ENCODE assay signal across 8 cellular contexts in the genomic region with DNA sequence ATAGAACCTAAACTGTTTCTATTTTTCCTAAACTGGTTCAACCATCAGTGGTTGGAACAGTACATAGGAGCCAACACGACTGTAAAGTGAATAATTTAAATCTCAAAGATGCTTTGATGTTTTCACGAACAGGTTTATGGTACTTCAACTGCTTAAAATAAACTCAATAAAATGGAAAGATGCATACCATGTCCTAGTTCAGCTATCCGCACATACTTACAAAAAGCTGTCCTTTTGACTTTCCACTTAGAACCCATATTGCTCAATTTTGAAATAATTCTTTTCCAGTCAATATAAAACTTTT. TPM values are rescaled to one million over a fixed set of nuclear protein-coding genes. Genes with fewer than 3 reads are reported as not detected.
DNase-seq lines count a peak whose midpoint lies in the region; ATAC-seq and TF ChIP-seq lines count a peak whose summit lies in the region.

No MANE protein-coding gene starts in this region.

- H3K79me2 ChIP-seq in osteoblast (ENCODE audit: insufficient read depth, low read length), result peaks cover 44% of the 10 kb centered on the region

- ATAC-seq in effector memory CD8-positive, alpha-beta T cell (replicated peaks), result peak; percentile 0
- ATAC-seq in HG03565 (IDR thresholded peaks at IDR 0.05; ENCODE audit: unreplicated experiment), result no peak

- peak overlapping the region; percentile 76 for H3K4me3 ChIP-seq in GM12864 (ENCODE audit: low read depth, low read length)
- peak overlapping the region; percentile 91 for H3K4me3 ChIP-seq in LNCaP clone FGC (ENCODE audit: low read depth, low read length)
- H3K4me3 ChIP-seq in osteoblast (ENCODE audit: insufficient read depth, low read length), result peak overlapping the region; percentile 93

- peak overlapping the region; percentile 87 for H3K4me2 ChIP-seq in osteoblast (ENCODE audit: insufficient read depth, low read length)

- H3K4me3 Mint-ChIP-seq in effector memory CD8-positive, alpha-beta T cell, result peak overlapping the region; percentile 76 to 94

- H3K27me3 Mint-ChIP-seq in effector memory CD8-positive, alpha-beta T cell, result no peaks in the 10 kb centered on the region

- peak overlapping the region; percentile 95 for H2AFZ ChIP-seq in osteoblast (ENCODE audit: low read length)

- DNase-seq in GM12864 (ENCODE audit: low read depth), result no peak
- DNase-seq in LNCaP clone FGC (ENCODE audit: low read depth), result no peak
- no peak for DNase-seq in effector memory CD8-positive, alpha-beta T cell
- no peak for DNase-seq in osteoblast (ENCODE audit: insufficient read length, low spot score, missing footprints)
- DNase-seq in NCI-H345 (lab: John Stamatoyannopoulos, UW), result no peak
- DNase-seq in KG1 (lab: John Stamatoyannopoulos, UW), result no peak
- no peak for DNase-seq in AG08396 (ENCODE audit: low spot score)

- peak overlapping the region; percentile 86 for H3K27ac ChIP-seq in osteoblast (ENCODE audit: low read depth, low read length)

- peaks cover 20 to 43% of the 10 kb centered on the region in 2 donors for H3K4me1 Mint-ChIP-seq in effector memory CD8-positive, alpha-beta T cell (ENCODE audit: low read depth in 2 of 2)

- H3K27me3 ChIP-seq in osteoblast (ENCODE audit: insufficient read depth, low read length), result no peaks in the 10 kb centered on the region

- no peak for TF ChIP-seq CTCF in GM12864 (IDR thresholded peaks at IDR 0.05; ENCODE audit: low read depth, low read length, missing control alignments)
- no peak for TF ChIP-seq CTCF in LNCaP clone FGC (IDR thresholded peaks at IDR 0.05; ENCODE audit: control insufficient read depth, extremely low read depth, insufficient read depth)
- TF ChIP-seq CTCF in osteoblast (IDR thresholded peaks at IDR 0.05; ENCODE audit: extremely low read depth, low read depth, low read length), result no peak

- H3K36me3 ChIP-seq in osteoblast (ENCODE audit: insufficient read depth, low read length), result no peaks in the 10 kb centered on the region

- peaks cover 20% of the 10 kb centered on the region for H3K36me3 Mint-ChIP-seq in effector memory CD8-positive, alpha-beta T cell (ENCODE audit: insufficient read depth)

- no peaks in the 10 kb centered on the region for H3K9me3 ChIP-seq in osteoblast (ENCODE audit: low read depth, low read length)

- no peaks in the 10 kb centered on the region for H3K9me3 Mint-ChIP-seq in effector memory CD8-positive, alpha-beta T cell

- H3K4me1 ChIP-seq in osteoblast (ENCODE audit: insufficient read depth, low read length), result peaks cover 13% of the 10 kb centered on the region

- H4K20me1 ChIP-seq in osteoblast (ENCODE audit: insufficient read depth, low read length), result peaks cover 24% of the 10 kb centered on the region

- peak overlapping the region; percentile 87 to 94 for H3K27ac Mint-ChIP-seq in effector memory CD8-positive, alpha-beta T cell

RNA-seq across cellular contexts. Expression of a gene that starts 0.9 kb away (rescaled TPM):
- total RNA-seq in osteoblast, result 102 and 141 TPM in 2 replicates
